13 cellular contexts compared by ENCODE assay signal in genomic region chr22:46092011-46092410, GRCh38. TPM values are rescaled to one million over a fixed set of nuclear protein-coding genes. Genes with fewer than 3 reads are reported as not detected.
DNase-seq lines count a peak whose midpoint lies in the region; ATAC-seq and TF ChIP-seq lines count a peak whose summit lies in the region.
"Had no signal": no experiment of that assay in that cellular context is flagged by ENCODE, and none has a peak within 500 bp of the region (broad histone marks: within the 10 kb centered on the region; RNA-seq: fewer than 3 reads in every experiment).

No MANE protein-coding gene starts in this region.

- H3K4me3 ChIP-seq in coronary artery = peak overlapping the region; percentile 9
- no peak overlapping the region for H3K4me3 ChIP-seq in lower lobe of right lung
- no peak overlapping the region for H3K4me3 ChIP-seq in stomach smooth muscle (ENCODE audit: low read length in 2 of 2)

- peak overlapping the region in 1 of 2 donors; percentile 42 for H3K9ac ChIP-seq in stomach smooth muscle (ENCODE audit: low read length in 2 of 2)

- H3K4me1 Mint-ChIP-seq in HFFc6 (ENCODE audit: low read depth) = peaks cover 63% of the 10 kb centered on the region
- H3K4me1 Mint-ChIP-seq: immature natural killer cell had no signal

- DNase-seq in HFFc6 (no peak), coronary artery (ENCODE audit: low spot score) (no peak), lower lobe of right lung (peak; percentile 25), NCI-H1417 (lab: John Stamatoyannopoulos, UW) (no peak), H4 (ENCODE audit: low spot score) (no peak), DMS153 (lab: John Stamatoyannopoulos, UW) (no peak)
- DNase-seq: activated CD4-positive, alpha-beta memory T cell treated with anti-CD3 and anti-CD28 coated beads for 36 hours; foreskin melanocyte; immature natural killer cell; MM.1S had no signal

- H3K27ac Mint-ChIP-seq in HFFc6 = peak overlapping the region; percentile 96
- H3K27ac Mint-ChIP-seq: activated CD4-positive, alpha-beta memory T cell treated with anti-CD3 and anti-CD28 coated beads for 36 hours; activated T-helper 2 cell treated with anti-CD3 and anti-CD28 coated beads, Interferon-gamma antibody, Interleukin-2, Interleukin-4, amounts not matched to agents 10 μg/mL and 5 μg/mL and 100 μg/mL, durations not matched to agents 14 hours and 24 hours and 36 hours had no signal

- H3K27me3 Mint-ChIP-seq in HFFc6 (ENCODE audit: insufficient read depth) = peaks cover 39% of the 10 kb centered on the region
- H3K27me3 Mint-ChIP-seq: activated CD4-positive, alpha-beta memory T cell treated with anti-CD3 and anti-CD28 coated beads for 36 hours had no signal

- H3K4me3 Mint-ChIP-seq in HFFc6 = no peak overlapping the region
- H3K4me3 Mint-ChIP-seq: activated CD4-positive, alpha-beta memory T cell treated with anti-CD3 and anti-CD28 coated beads for 36 hours; immature natural killer cell had no signal

- H3K4me1 ChIP-seq in lower lobe of right lung = peaks cover 94% of the 10 kb centered on the region
- peaks cover 92% of the 10 kb centered on the region for H3K4me1 ChIP-seq in stomach smooth muscle (ENCODE audit: control insufficient read depth, insufficient read depth, low read length)

- no peak for ATAC-seq in lower lobe of right lung
- no peak for ATAC-seq in GM19397 (IDR thresholded peaks at IDR 0.05; ENCODE audit: unreplicated experiment)

- intact Hi-C loops in lower lobe of right lung (cut with DNase I) = no loop called here

- H3K9me3 ChIP-seq in lower lobe of right lung (no peaks in the 10 kb centered on the region), stomach smooth muscle (ENCODE audit: control insufficient read depth in 2 of 2, low read length in 2 of 2) (no peaks in the 10 kb centered on the region)

- no peak for TF ChIP-seq CTCF in HFFc6 (IDR thresholded peaks at IDR 0.05)
- TF ChIP-seq CTCF in coronary artery (IDR thresholded peaks at IDR 0.05) = no peak
- no peak for TF ChIP-seq CTCF in lower lobe of right lung (IDR thresholded peaks at IDR 0.05)

- H3K27me3 ChIP-seq in lower lobe of right lung (ENCODE audit: low read depth) (no peaks in the 10 kb centered on the region), stomach smooth muscle (ENCODE audit: control insufficient read depth in 1 of 2, insufficient read depth in 2 of 2, low read length in 2 of 2) (no peaks in the 10 kb centered on the region)

- peaks cover 39% of the 10 kb centered on the region for H3K36me3 Mint-ChIP-seq in HFFc6 (ENCODE audit: low read depth)
- H3K36me3 Mint-ChIP-seq: activated CD4-positive, alpha-beta memory T cell treated with anti-CD3 and anti-CD28 coated beads for 36 hours; immature natural killer cell had no signal

- H3K27ac ChIP-seq in coronary artery = peak overlapping the region; percentile 99 to 100
- H3K27ac ChIP-seq in lower lobe of right lung = peak overlapping the region; percentile 98
- peak overlapping the region; percentile 86 for H3K27ac ChIP-seq in stomach smooth muscle (ENCODE audit: low read length)

- no peaks in the 10 kb centered on the region for H3K9me3 Mint-ChIP-seq in HFFc6
- H3K9me3 Mint-ChIP-seq: activated CD4-positive, alpha-beta memory T cell treated with anti-CD3 and anti-CD28 coated beads for 36 hours; activated T-helper 2 cell treated with anti-CD3 and anti-CD28 coated beads, Interferon-gamma antibody, Interleukin-2, Interleukin-4, amounts not matched to agents 10 μg/mL and 5 μg/mL and 100 μg/mL, durations not matched to agents 14 hours and 24 hours and 36 hours; immature natural killer cell had no signal

- peaks cover 67% of the 10 kb centered on the region for H3K36me3 ChIP-seq in lower lobe of right lung
- H3K36me3 ChIP-seq in stomach smooth muscle (ENCODE audit: control insufficient read depth in 2 of 2, insufficient read depth in 2 of 2, low read length in 2 of 2) = peaks cover 6 to 7% of the 10 kb centered on the region in 2 donors

RNA-seq across cellular contexts. Expression of gene PPARA, which starts 58.3 kb away (rescaled TPM):
- total RNA-seq in HFFc6 (2021; fragmentation: NEBNext Ultra II Directional; extraction: Animal tissue kit (Norgen Biotek cat#: 25700)) = 10 to 100 TPM; 14.1 to 16.0 (median 15.1) TPM
- total RNA-seq in lower lobe of right lung = 20.5 TPM
- 4.2 and 4.6 TPM in 2 replicates for total RNA-seq in H4 (2014; rRNA removed; shearing (Covaris generic))
